ENCODE assay signal across 2 cellular contexts in the genomic region with DNA sequence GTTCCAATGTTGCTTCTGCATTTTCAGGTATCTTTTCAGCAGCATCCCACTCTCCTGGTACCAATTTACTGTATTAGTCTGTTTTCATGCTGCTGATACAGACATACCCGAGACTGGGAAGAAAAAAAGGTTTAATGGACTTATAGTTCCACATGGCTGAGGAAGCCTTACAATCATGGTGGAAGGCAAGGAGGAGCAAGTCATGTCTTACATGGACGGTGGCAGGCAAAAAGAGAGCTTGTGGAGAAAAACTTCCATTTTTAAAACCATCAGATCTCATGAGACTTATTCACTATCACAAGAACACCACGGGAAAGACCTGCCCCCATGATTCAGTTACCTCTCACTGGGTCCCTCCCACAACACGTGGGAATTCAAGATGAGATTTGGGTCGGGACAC. TPM values are rescaled to one million over a fixed set of nuclear protein-coding genes. Genes with fewer than 3 reads are reported as not detected.
"Had no signal": no experiment of that assay in that cellular context is flagged by ENCODE, and none has a peak within 500 bp of the region (broad histone marks: within the 10 kb centered on the region; RNA-seq: fewer than 3 reads in every experiment).

No MANE protein-coding gene starts in this region.

RNA-seq across cellular contexts. Expression of a gene that starts 17.7 kb away (rescaled TPM):
- total RNA-seq: G401, GM12878 had no signal
- polyA plus RNA-seq: GM12878 had no signal

RNA-seq across cellular contexts. Expression of a gene that starts 27.1 kb away (rescaled TPM):
- total RNA-seq: G401 had no signal
